1 cellular context compared by ENCODE assay signal in genomic region chr1:30490554-30491053, GRCh38.
A peak's percentile ranks its signal among the peaks of the same experiment; 100 is the strongest.
TF ChIP-seq lines count a peak whose summit lies in the region.

No MANE protein-coding gene starts in this region.

TF ChIP-seq in HepG2, 621 proteins besides CTCF, POLR2A, EP300 and RAD21 (continued from another document):
- TF ChIP-seq ZBTB10 (CRISPR knock-in tag; IDR thresholded peaks at IDR 0.05; ENCODE audit: borderline replicate concordance) (no peak), ZNF629 (CRISPR knock-in tag; conservative IDR thresholded peaks at IDR 0.05) (0 out of 2 replicates have a peak, but pooled peaks have one; percentile 13), TFDP2 (CRISPR knock-in tag; IDR thresholded peaks at IDR 0.05) (no peak), MXD4 (CRISPR knock-in tag; IDR thresholded peaks at IDR 0.05) (no peak), SNAPC5 (CRISPR knock-in tag; IDR thresholded peaks at IDR 0.05; ENCODE audit: borderline replicate concordance) (no peak)
